Comparison of ENCODE assay signal across 28 cellular contexts in the genomic region with DNA sequence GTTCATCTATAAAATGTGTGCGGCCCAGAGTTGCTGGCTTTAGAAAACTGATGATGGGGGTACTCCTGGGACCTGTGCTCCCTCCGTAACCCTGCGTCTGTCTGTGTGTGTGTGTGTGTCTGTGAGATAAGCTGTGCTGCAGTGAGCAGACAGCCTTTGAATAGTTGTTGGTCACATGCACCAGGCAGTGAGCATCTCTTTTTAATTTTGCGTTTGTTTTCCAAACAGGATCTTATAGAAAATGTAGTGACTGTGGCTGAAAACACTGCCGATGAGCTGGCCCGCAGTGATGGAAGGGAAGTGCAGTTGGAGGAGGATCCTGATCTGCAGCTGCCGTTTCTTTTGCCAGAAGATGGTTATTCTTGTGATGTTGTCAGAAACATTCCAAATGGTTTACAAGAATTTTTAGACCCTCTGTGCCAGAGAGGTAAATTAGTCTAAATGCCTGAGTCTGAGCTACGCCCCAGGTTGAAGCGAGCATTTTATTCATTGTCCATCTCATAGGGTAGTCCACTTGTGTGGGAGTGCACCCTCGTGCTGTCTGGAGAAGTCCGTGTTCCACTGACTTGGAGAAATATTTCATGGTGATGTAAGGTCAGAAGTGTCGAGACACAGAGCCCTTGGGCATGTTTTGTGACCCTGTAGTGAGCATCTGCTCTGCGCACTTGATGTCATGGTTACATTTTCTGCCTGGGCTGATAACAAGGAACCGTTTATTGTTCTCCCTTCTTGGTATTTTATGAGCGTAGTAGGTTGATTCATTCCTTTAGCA.
"Had no signal": no experiment of that assay in that cellular context is flagged by ENCODE, and none has a peak within 500 bp of the region (broad histone marks: within the 10 kb centered on the region; RNA-seq: fewer than 3 reads in every experiment).

No MANE protein-coding gene starts in this region.

- H3K4me3 Mint-ChIP-seq: activated CD8-positive, alpha-beta memory T cell treated with anti-CD3 and anti-CD28 coated beads, Interleukin-2, amount 10 ng/mL, durations not matched to agents 7 days and 5 days; activated naive CD4-positive, alpha-beta T cell treated with anti-CD3 and anti-CD28 coated beads for 36 hours; activated naive CD8-positive, alpha-beta T cell; activated T-cell treated with anti-CD3 and anti-CD28 coated beads, Interleukin-2, amount 50 U/mL, for 24 hours; activated T-helper 17 cell treated with anti-CD3 and anti-CD28 coated beads, Interleukin-2, amount 50 U/mL, for 72 hours had no signal

- ATAC-seq: activated CD4-positive, CD25-positive, alpha-beta regulatory T cell treated with anti-CD3 and anti-CD28 coated beads, Interleukin-2, amount 50 U/mL, for 24 hours; activated CD8-positive, alpha-beta memory T cell treated with anti-CD3 and anti-CD28 coated beads, Interleukin-2, amount 10 ng/mL, durations not matched to agents 7 days and 5 days; Panc1; SK-N-SH treated with all-trans-retinoic acid at 6 μM for 48 hours had no signal

- H3K4me1 Mint-ChIP-seq: activated CD8-positive, alpha-beta memory T cell treated with anti-CD3 and anti-CD28 coated beads, Interleukin-2, amount 10 ng/mL, durations not matched to agents 7 days and 5 days; activated T-helper 17 cell treated with anti-CD3 and anti-CD28 coated beads, Interleukin-2, amount 50 U/mL, for 72 hours had no signal

- H3K9me3 Mint-ChIP-seq: activated naive CD4-positive, alpha-beta T cell treated with anti-CD3 and anti-CD28 coated beads for 36 hours; activated T-cell treated with anti-CD3 and anti-CD28 coated beads, Interleukin-2, amount 50 U/mL, for 24 hours; activated T-helper 17 cell treated with anti-CD3 and anti-CD28 coated beads, Interleukin-2, amount 50 U/mL, for 72 hours had no signal

- H3K27me3 ChIP-seq: brain microvascular endothelial cell, cardiac muscle cell, SJSA1 had no signal

- H3K4me1 ChIP-seq: SJSA1 had no signal

- DNase-seq: activated CD4-positive, alpha-beta T cell treated with anti-CD3 and anti-CD28 coated beads for 48 hours; activated CD4-positive, alpha-beta T cell treated with anti-CD3 and anti-CD28 coated beads, Interleukin-2, amount 50 U/mL, for 48 hours; activated CD8-positive, alpha-beta memory T cell treated with anti-CD3 and anti-CD28 coated beads, Interleukin-2, amount 10 ng/mL, durations not matched to agents 7 days and 5 days; activated gamma-delta T cell; activated naive CD4-positive, alpha-beta T cell treated with anti-CD3 and anti-CD28 coated beads for 36 hours; activated T-cell treated with anti-CD3 and anti-CD28 coated beads, Interleukin-2, amount 50 U/mL, for 24 hours; brain microvascular endothelial cell; Kasumi-1; KBM-7; NCI-H1105 treated with DMSO at 0.1 percent for 48 hours; NCI-H1436 treated with DMSO at 0.1 percent for 48 hours; NCI-H187; NCI-H2081 treated with DMSO at 0.1 percent for 48 hours; NCI-H2227 treated with DMSO at 0.1 percent for 48 hours; NCI-H510A; NCI-H69; NK-92 treated with Interleukin-12 subunit alpha and Interleukin-12 subunit beta, amount 100 ng/mL, for 24 hours; OCI-M1; Right ventricle myocardium superior; SW 1271 had no signal

- H3K9me3 ChIP-seq: SJSA1 had no signal

- H3K27ac Mint-ChIP-seq: activated CD8-positive, alpha-beta memory T cell treated with anti-CD3 and anti-CD28 coated beads, Interleukin-2, amount 10 ng/mL, durations not matched to agents 7 days and 5 days; activated naive CD4-positive, alpha-beta T cell treated with anti-CD3 and anti-CD28 coated beads for 36 hours; activated naive CD8-positive, alpha-beta T cell; activated T-cell treated with anti-CD3 and anti-CD28 coated beads, Interleukin-2, amount 50 U/mL, for 24 hours; activated T-helper 17 cell treated with anti-CD3 and anti-CD28 coated beads, Interleukin-2, amount 50 U/mL, for 72 hours had no signal

- H3K4me3 ChIP-seq: cardiac muscle cell, SJSA1 had no signal

- H3K27ac ChIP-seq: brain microvascular endothelial cell, RWPE1, SJSA1 had no signal

- H3K27me3 Mint-ChIP-seq: activated CD8-positive, alpha-beta memory T cell treated with anti-CD3 and anti-CD28 coated beads, Interleukin-2, amount 10 ng/mL, durations not matched to agents 7 days and 5 days; activated T-cell treated with anti-CD3 and anti-CD28 coated beads, Interleukin-2, amount 50 U/mL, for 24 hours; activated T-helper 17 cell treated with anti-CD3 and anti-CD28 coated beads, Interleukin-2, amount 50 U/mL, for 72 hours had no signal
